ENCODE assay signal across 25 cellular contexts in genomic region chr10:105540381-105540780, GRCh38.
"Had no signal": no experiment of that assay in that cellular context is flagged by ENCODE, and none has a peak within 500 bp of the region (broad histone marks: within the 10 kb centered on the region; RNA-seq: fewer than 3 reads in every experiment).

No MANE protein-coding gene starts in this region.

- DNase-seq: activated CD4-positive, alpha-beta T cell treated with anti-CD3 and anti-CD28 coated beads, Interleukin-2, amount 10 ng/mL, durations not matched to agents 24 days and 14 days; activated CD4-positive, alpha-beta T cell treated with anti-CD3 and anti-CD28 coated beads, Interleukin-2, amount 50 U/mL, for 4 hours; activated CD8-positive, alpha-beta T cell treated with anti-CD3 and anti-CD28 coated beads for 36 hours; activated effector memory CD4-positive, alpha-beta T cell treated with anti-CD3 and anti-CD28 coated beads, Interleukin-2, amount 50 U/mL, for 16 hours; activated naive CD4-positive, alpha-beta T cell treated with Interleukin-2 at 50 U/mL for 16 hours; activated naive CD8-positive, alpha-beta T cell treated with anti-CD3 and anti-CD28 coated beads, Interleukin-2, amount 10 ng/mL, durations not matched to agents 7 days and 5 days; activated T-cell treated with anti-CD3 and anti-CD28 coated beads, Interleukin-2, amount 50 U/mL, for 1 hour; activated T-cell treated with anti-CD3 and anti-CD28 coated beads, Interleukin-2, amount 50 U/mL, for 72 hours; adrenal gland; anterior cingulate cortex; brain microvascular endothelial cell; central memory CD4-positive, alpha-beta T cell; KG1; NCI-H1436 treated with DMSO at 0.1 percent for 48 hours; NCI-H1694 treated with DMSO at 0.1 percent for 48 hours; NCI-H2029; NCI-H2107; NCI-H2171; NCI-H510A; NCI-H526; SHP77; SJCRH30; T1000; WERI-Rb-1 had no signal

- H3K9me3 ChIP-seq: adrenal gland, SJCRH30 had no signal

- H3K27me3 ChIP-seq: adrenal gland, brain microvascular endothelial cell had no signal

- H3K4me1 ChIP-seq: adrenal gland, SJCRH30 had no signal

- H3K36me3 ChIP-seq: adrenal gland, brain microvascular endothelial cell, SJCRH30, WERI-Rb-1 had no signal

- H3K4me3 ChIP-seq: adrenal gland, SJCRH30, SK-N-MC had no signal

- H3K27ac ChIP-seq: adrenal gland, brain microvascular endothelial cell, SJCRH30, SK-N-MC, WERI-Rb-1 had no signal
